In the genomic region with DNA sequence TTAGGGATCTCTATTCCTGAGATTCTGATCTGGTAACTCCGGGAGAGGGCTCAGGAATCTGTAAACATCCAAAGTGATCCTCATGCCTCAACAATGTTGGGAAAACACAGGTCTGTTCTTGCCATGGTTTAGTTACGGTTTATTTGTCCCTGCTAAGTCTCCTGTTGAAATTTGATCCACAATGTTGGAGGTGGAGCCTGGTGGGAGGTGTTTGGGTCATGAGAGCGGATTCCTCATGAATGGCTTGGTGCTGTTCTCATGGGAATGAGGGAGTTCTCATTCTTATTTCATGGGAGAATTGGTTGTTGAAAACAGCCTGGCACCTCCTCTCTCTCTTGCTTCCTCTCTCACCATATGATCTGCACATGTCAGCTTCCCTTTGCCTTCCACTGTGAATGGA, we compare ENCODE assay signal across 23 cellular contexts.
"Had no signal": no experiment of that assay in that cellular context is flagged by ENCODE, and none has a peak within 500 bp of the region (broad histone marks: within the 10 kb centered on the region; RNA-seq: fewer than 3 reads in every experiment).

No MANE protein-coding gene starts in this region.

- DNase-seq: activated CD4-positive, alpha-beta memory T cell treated with anti-CD3 and anti-CD28 coated beads, Interleukin-2, amount 10 ng/mL, durations not matched to agents 7 days and 5 days; activated CD4-positive, alpha-beta T cell treated with anti-CD3 and anti-CD28 coated beads, Interleukin-2, amount 50 U/mL, for 1 hour; activated CD4-positive, CD25-positive, alpha-beta regulatory T cell; activated gamma-delta T cell; activated naive CD4-positive, alpha-beta T cell treated with anti-CD3 and anti-CD28 coated beads, Interleukin-2, amount 10 ng/mL, durations not matched to agents 7 days and 5 days; activated naive CD8-positive, alpha-beta T cell treated with anti-CD3 and anti-CD28 coated beads for 36 hours; activated T-cell treated with anti-CD3 and anti-CD28 coated beads for 4 hours; activated T-cell treated with anti-CD3 and anti-CD28 coated beads, Interleukin-2, amount 50 U/mL, for 48 hours; brain microvascular endothelial cell; Kasumi-1; KBM-7; NCI-H1105 treated with DMSO at 0.1 percent for 48 hours; NCI-H1436 treated with DMSO at 0.1 percent for 48 hours; NCI-H187; NCI-H2081; NCI-H510A treated with DMSO at 0.1 percent for 48 hours; NCI-H69; OCI-M1; SHP77 treated with DMSO at 0.1 percent for 48 hours; T-helper 17 cell; T-helper 9 cell had no signal

- H3K27me3 ChIP-seq: brain microvascular endothelial cell, cardiac muscle cell had no signal

- ATAC-seq: activated T-helper 17 cell treated with anti-CD3 and anti-CD28 coated beads, Interleukin-2, amount 50 U/mL, for 72 hours; T-helper 17 cell had no signal

- H3K4me3 ChIP-seq: cardiac muscle cell had no signal

- H3K36me3 ChIP-seq: brain microvascular endothelial cell, cardiac muscle cell had no signal

- H3K27ac ChIP-seq: brain microvascular endothelial cell, cardiac muscle cell had no signal
